1 cellular context compared by ENCODE assay signal in the genomic region with DNA sequence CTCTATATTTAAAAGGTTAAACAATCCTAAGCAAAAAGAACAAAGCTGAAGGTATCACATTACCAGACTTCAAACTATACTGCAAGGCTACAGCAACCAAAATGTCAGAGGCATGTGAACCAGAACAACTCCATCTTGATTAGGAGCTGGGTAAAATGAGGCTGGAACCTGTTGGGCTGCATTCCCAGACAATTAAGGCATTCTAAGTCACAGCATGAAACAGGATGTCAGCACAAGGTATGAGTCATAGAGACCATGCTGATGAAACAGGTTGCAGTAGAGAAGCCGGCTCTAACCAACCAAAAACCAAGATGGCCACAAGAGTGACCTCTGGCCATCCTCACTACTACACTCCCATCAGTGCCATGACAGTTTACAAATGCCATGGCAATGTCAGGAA.
TF ChIP-seq lines count a peak whose summit lies in the region.

No MANE protein-coding gene starts in this region.

TF ChIP-seq in K562, 482 proteins besides CTCF, POLR2A, EP300 and RAD21 (continued from another document and continues in another):
- TF ChIP-seq, protein P1, sequence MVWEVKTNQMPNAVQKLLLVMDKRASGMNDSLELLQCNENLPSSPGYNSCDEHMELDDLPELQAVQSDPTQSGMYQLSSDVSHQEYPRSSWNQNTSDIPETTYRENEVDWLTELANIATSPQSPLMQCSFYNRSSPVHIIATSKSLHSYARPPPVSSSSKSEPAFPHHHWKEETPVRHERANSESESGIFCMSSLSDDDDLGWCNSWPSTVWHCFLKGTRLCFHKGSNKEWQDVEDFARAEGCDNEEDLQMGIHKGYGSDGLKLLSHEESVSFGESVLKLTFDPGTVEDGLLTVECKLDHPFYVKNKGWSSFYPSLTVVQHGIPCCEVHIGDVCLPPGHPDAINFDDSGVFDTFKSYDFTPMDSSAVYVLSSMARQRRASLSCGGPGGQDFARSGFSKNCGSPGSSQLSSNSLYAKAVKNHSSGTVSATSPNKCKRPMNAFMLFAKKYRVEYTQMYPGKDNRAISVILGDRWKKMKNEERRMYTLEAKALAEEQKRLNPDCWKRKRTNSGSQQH (CRISPR knock-in tag; IDR thresholded peaks at IDR 0.05) = 0 out of 2 replicates have a peak, but pooled peaks have one; percentile 10
- TF ChIP-seq ZNF512 (tag; IDR thresholded peaks at IDR 0.05) (no peak), RREB1 (CRISPR knock-in tag; IDR thresholded peaks at IDR 0.05) (no peak), ELF4 (CRISPR knock-in tag; IDR thresholded peaks at IDR 0.05) (no peak), ASH1L (IDR thresholded peaks at IDR 0.05; ENCODE audit: borderline replicate concordance, low read depth, partially characterized antibody) (no peak), KDM5B (IDR thresholded peaks at IDR 0.05; ENCODE audit: insufficient replicate concordance, low read depth, low read length) (no peak), POLR3A (IDR thresholded peaks at IDR 0.05; ENCODE audit: borderline replicate concordance, extremely low read depth, insufficient read depth, insufficient read length) (no peak), EZH2 (IDR thresholded peaks at IDR 0.05; ENCODE audit: borderline replicate concordance, low read depth, low read length) (no peak), DIDO1 (tag; IDR thresholded peaks at IDR 0.05; ENCODE audit: low read depth) (no peak), ZFP91 (CRISPR knock-in tag; IDR thresholded peaks at IDR 0.05) (no peak), HNRNPUL1 (IDR thresholded peaks at IDR 0.05; ENCODE audit: low read length) (no peak), ZNF780A (CRISPR knock-in tag; IDR thresholded peaks at IDR 0.05) (no peak), RB1 (IDR thresholded peaks at IDR 0.05; ENCODE audit: low read depth) (no peak), CHD4 (IDR thresholded peaks at IDR 0.05; ENCODE audit: insufficient read depth, insufficient replicate concordance, low read depth, low read length, poor library complexity, severe bottlenecking) (no peak), HDGF (IDR thresholded peaks at IDR 0.05) (no peak), PTTG1 (tag; IDR thresholded peaks at IDR 0.05; ENCODE audit: low read depth) (no peak), HMGN3 (IDR thresholded peaks at IDR 0.05; ENCODE audit: borderline replicate concordance, extremely low read depth, insufficient read length, low read depth, low read length) (no peak), ZFPM2 (CRISPR knock-in tag; IDR thresholded peaks at IDR 0.05) (no peak), FIP1L1 (IDR thresholded peaks at IDR 0.05; ENCODE audit: low read depth, low read length, poor library complexity, severe bottlenecking) (no peak), CHD7 (IDR thresholded peaks at IDR 0.05; ENCODE audit: low read depth, low read length) (no peak), ZNF239 (CRISPR knock-in tag; IDR thresholded peaks at IDR 0.05) (peak; percentile 63; the same call in 1 of the 2 replicates), DACH1 (IDR thresholded peaks at IDR 0.05; ENCODE audit: partially characterized antibody) (no peak), ESRRA (IDR thresholded peaks at IDR 0.05; ENCODE audit: borderline replicate concordance, low read depth) (no peak)
- TF ChIP-seq, protein P2, sequence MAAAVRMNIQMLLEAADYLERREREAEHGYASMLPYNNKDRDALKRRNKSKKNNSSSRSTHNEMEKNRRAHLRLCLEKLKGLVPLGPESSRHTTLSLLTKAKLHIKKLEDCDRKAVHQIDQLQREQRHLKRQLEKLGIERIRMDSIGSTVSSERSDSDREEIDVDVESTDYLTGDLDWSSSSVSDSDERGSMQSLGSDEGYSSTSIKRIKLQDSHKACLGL (CRISPR knock-in tag; IDR thresholded peaks at IDR 0.05; ENCODE audit: borderline replicate concordance, poor library complexity, severe bottlenecking) = no peak
- TF ChIP-seq, protein P3, sequence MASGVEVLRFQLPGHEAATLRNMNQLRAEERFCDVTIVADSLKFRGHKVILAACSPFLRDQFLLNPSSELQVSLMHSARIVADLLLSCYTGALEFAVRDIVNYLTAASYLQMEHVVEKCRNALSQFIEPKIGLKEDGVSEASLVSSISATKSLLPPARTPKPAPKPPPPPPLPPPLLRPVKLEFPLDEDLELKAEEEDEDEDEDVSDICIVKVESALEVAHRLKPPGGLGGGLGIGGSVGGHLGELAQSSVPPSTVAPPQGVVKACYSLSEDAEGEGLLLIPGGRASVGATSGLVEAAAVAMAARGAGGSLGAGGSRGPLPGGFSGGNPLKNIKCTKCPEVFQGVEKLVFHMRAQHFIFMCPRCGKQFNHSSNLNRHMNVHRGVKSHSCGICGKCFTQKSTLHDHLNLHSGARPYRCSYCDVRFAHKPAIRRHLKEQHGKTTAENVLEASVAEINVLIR (CRISPR knock-in tag; IDR thresholded peaks at IDR 0.05) = no peak
